ENCODE assay signal across 20 cellular contexts in the genomic region with DNA sequence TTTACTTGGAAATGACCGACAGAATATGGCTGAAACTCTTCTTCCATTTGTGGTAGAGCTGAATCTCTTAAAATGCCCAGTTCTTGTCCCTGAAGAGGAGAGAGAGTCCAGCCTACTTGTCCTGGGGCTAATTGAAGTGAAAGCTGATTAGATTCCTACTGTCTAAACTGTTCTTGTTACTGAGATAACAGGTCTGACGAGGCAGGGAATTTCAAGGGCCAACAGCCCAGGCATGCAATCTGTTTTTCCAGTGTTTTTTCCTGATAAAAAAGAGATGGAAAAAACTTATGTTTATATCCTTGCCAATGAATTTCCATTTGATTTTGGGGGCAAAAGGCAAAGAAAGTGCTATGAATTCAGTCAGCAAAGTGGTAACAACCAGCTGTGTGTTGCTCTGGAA.
"Had no signal": no experiment of that assay in that cellular context is flagged by ENCODE, and none has a peak within 500 bp of the region (broad histone marks: within the 10 kb centered on the region; RNA-seq: fewer than 3 reads in every experiment).

No MANE protein-coding gene starts in this region.

- H3K27ac ChIP-seq: coronary artery, dorsolateral prefrontal cortex, epithelial cell of prostate, esophagus muscularis mucosa, gastroesophageal sphincter, lower lobe of right lung, pancreas, right lobe of liver, suprapubic skin, tibial artery had no signal

- H3K27me3 ChIP-seq: dorsolateral prefrontal cortex, esophagus muscularis mucosa, gastroesophageal sphincter, pancreas, right lobe of liver, suprapubic skin, tibial artery had no signal

- H3K36me3 ChIP-seq: esophagus muscularis mucosa, gastroesophageal sphincter, lower lobe of right lung, pancreas, right lobe of liver, suprapubic skin, tibial artery had no signal

- H3K9me3 ChIP-seq: esophagus muscularis mucosa, gastroesophageal sphincter, lower lobe of right lung, pancreas, right lobe of liver, suprapubic skin, tibial artery had no signal

- H3K4me3 ChIP-seq: coronary artery, dorsolateral prefrontal cortex, esophagus muscularis mucosa, gastroesophageal sphincter, lower lobe of right lung, pancreas, right lobe of liver, suprapubic skin, tibial artery had no signal

- DNase-seq: central memory CD4-positive, alpha-beta T cell; dorsolateral prefrontal cortex; effector CD8-positive, alpha-beta T cell; foreskin fibroblast; glutamatergic neuron; lower lobe of right lung; naive B cell; occipital lobe; pancreas; right lobe of liver; stimulated activated CD4-positive, alpha-beta T cell treated with anti-CD3 and anti-CD28 coated beads, Interleukin-4, amount 100 ng/mL, for 1 hour; stimulated activated CD8-positive, alpha-beta memory T cell treated with anti-CD3 and anti-CD28 coated beads, Interleukin-4, amount 100 ng/mL, for 48 hours; stimulated activated naive CD8-positive, alpha-beta T cell treated with anti-CD3 and anti-CD28 coated beads, Interleukin-15, Interleukin-2, amounts not matched to agents 100 U/mL and 50 U/mL, for 24 hours; tibial artery had no signal

- ATAC-seq: gastroesophageal sphincter; lower lobe of right lung; stimulated activated effector memory CD8-positive, alpha-beta T cell treated with anti-CD3 and anti-CD28 coated beads, Interleukin-12 subunit alpha, Interleukin-12 subunit beta, amount 100 ng/mL, for 72 hours; stimulated activated naive CD8-positive, alpha-beta T cell treated with anti-CD3 and anti-CD28 coated beads, Interleukin-15, Interleukin-2, amounts not matched to agents 100 U/mL and 50 U/mL, for 24 hours had no signal

- H3K4me1 ChIP-seq: gastroesophageal sphincter, pancreas, right lobe of liver, tibial artery had no signal
